Comparison of ENCODE assay signal across 8 cellular contexts in genomic region chr5:79858097-79858723, GRCh38.
DNase-seq lines count a peak whose midpoint lies in the region; ATAC-seq and TF ChIP-seq lines count a peak whose summit lies in the region.

No MANE protein-coding gene starts in this region.

- intact Hi-C loops in Right ventricle myocardium inferior (cut with DNase I), result loop anchor here (5.0 kb wide), 1 partner anchor 156 kb away; no protein-coding TSS in a partner anchor

- no peaks in the 10 kb centered on the region for H3K36me3 ChIP-seq in DND-41 (ENCODE audit: insufficient read depth, low read length)

- H3K79me2 ChIP-seq in DND-41 (ENCODE audit: insufficient read depth, low read length), result no peaks in the 10 kb centered on the region

- H3K27me3 Mint-ChIP-seq in activated naive CD4-positive, alpha-beta T cell treated with anti-CD3 and anti-CD28 coated beads, Interleukin-2, amount 10 ng/mL, durations not matched to agents 7 days and 5 days, result peaks cover 25% of the 10 kb centered on the region

- H3K9ac ChIP-seq in DND-41 (ENCODE audit: low read depth, low read length), result no peak overlapping the region

- peak; percentile 98 for TF ChIP-seq CTCF in DND-41 (IDR thresholded peaks at IDR 0.05; ENCODE audit: borderline replicate concordance, extremely low read depth, low read length, poor library complexity, severe bottlenecking)

- H3K27ac ChIP-seq in DND-41 (ENCODE audit: low read length), result no peak overlapping the region

- H3K4me1 Mint-ChIP-seq in activated naive CD4-positive, alpha-beta T cell treated with anti-CD3 and anti-CD28 coated beads, Interleukin-2, amount 10 ng/mL, durations not matched to agents 7 days and 5 days, result no peaks in the 10 kb centered on the region

- no peak overlapping the region for H3K4me3 Mint-ChIP-seq in activated naive CD4-positive, alpha-beta T cell treated with anti-CD3 and anti-CD28 coated beads, Interleukin-2, amount 10 ng/mL, durations not matched to agents 7 days and 5 days

- no peak overlapping the region for H2AFZ ChIP-seq in DND-41 (ENCODE audit: low read depth, low read length)

- no peaks in the 10 kb centered on the region for H3K9me3 Mint-ChIP-seq in activated naive CD4-positive, alpha-beta T cell treated with anti-CD3 and anti-CD28 coated beads, Interleukin-2, amount 10 ng/mL, durations not matched to agents 7 days and 5 days

- H3K9me3 ChIP-seq in DND-41 (ENCODE audit: insufficient read depth, low read length, severe bottlenecking), result no peaks in the 10 kb centered on the region

- no peaks in the 10 kb centered on the region for H3K36me3 Mint-ChIP-seq in activated naive CD4-positive, alpha-beta T cell treated with anti-CD3 and anti-CD28 coated beads, Interleukin-2, amount 10 ng/mL, durations not matched to agents 7 days and 5 days

- DNase-seq in DND-41 (peak; percentile 77), HUDEP-2 (lab: John Stamatoyannopoulos, UW; ENCODE audit: unreplicated experiment in 76 of 76) (peak in 63 of 76 experiments; percentile 3 to 71 (median 46)), SK-N-DZ (ENCODE audit: low spot score) (peak; percentile 71), Right ventricle myocardium inferior (ENCODE audit: missing footprints) (no peak), pons (ENCODE audit: low spot score) (peak; percentile 66), ureter (ENCODE audit: low spot score) (peak; percentile 74)
- peak; percentile 87 for DNase-seq in activated naive CD4-positive, alpha-beta T cell treated with anti-CD3 and anti-CD28 coated beads, Interleukin-2, amount 10 ng/mL, durations not matched to agents 7 days and 5 days

- H3K4me3 ChIP-seq in DND-41 (ENCODE audit: low read depth in 1 of 2, low read length in 2 of 2), result no peak overlapping the region

- no peaks in the 10 kb centered on the region for H4K20me1 ChIP-seq in DND-41 (ENCODE audit: insufficient read depth, low read length)

- peak; percentile 82 for ATAC-seq in DND-41 (ENCODE audit: insufficient read depth, low read depth)
- ATAC-seq in Right ventricle myocardium inferior, result peak; percentile 55
- no peak for ATAC-seq in HG03095 (IDR thresholded peaks at IDR 0.05; ENCODE audit: unreplicated experiment)

- no peak overlapping the region for H3K4me2 ChIP-seq in DND-41 (ENCODE audit: insufficient read depth, low read length)

- H3K27me3 ChIP-seq in DND-41 (ENCODE audit: insufficient read depth, low read length, poor library complexity), result peaks cover 3% of the 10 kb centered on the region

- 0 out of 2 replicates have a peak, but pooled peaks cover 3% of the 10 kb centered on the region for H3K4me1 ChIP-seq in DND-41 (ENCODE audit: insufficient read depth, low read length)

- CTCF ChIA-PET in activated naive CD4-positive, alpha-beta T cell treated with anti-CD3 and anti-CD28 coated beads, Interleukin-2, amount 10 ng/mL, durations not matched to agents 7 days and 5 days (lab: Charles Lee), result interaction anchor here (0.7 to 1.8 kb wide), 16 partner anchors 10 to 770 kb away, joined by 3 to 19 read pairs (median 3); partner anchors contain the start of gene CMYA5

- no peak overlapping the region for H3K27ac Mint-ChIP-seq in activated naive CD4-positive, alpha-beta T cell treated with anti-CD3 and anti-CD28 coated beads, Interleukin-2, amount 10 ng/mL, durations not matched to agents 7 days and 5 days
